In genomic region chr11:69048056-69048717, GRCh38 we compare ENCODE assay signal across 9 cellular contexts. TPM values are rescaled to one million over a fixed set of nuclear protein-coding genes. Genes with fewer than 3 reads are reported as not detected.
DNase-seq lines count a peak whose midpoint lies in the region; ATAC-seq and TF ChIP-seq lines count a peak whose summit lies in the region.
"Had no signal": no experiment of that assay in that cellular context is flagged by ENCODE, and none has a peak within 500 bp of the region (broad histone marks: within the 10 kb centered on the region; RNA-seq: fewer than 3 reads in every experiment).

No MANE protein-coding gene starts in this region.

- peaks cover 3% of the 10 kb centered on the region; the same call in 1 of the 2 replicates for H4K20me1 ChIP-seq in Karpas-422 (ENCODE audit: insufficient read depth, low read depth, low read length)

- peaks cover 30% of the 10 kb centered on the region for H3K4me1 Mint-ChIP-seq in CD4-positive, alpha-beta T cell (ENCODE audit: low read depth)
- H3K4me1 Mint-ChIP-seq in central memory CD8-positive, alpha-beta T cell = peaks cover 15% of the 10 kb centered on the region
- peaks cover 0 to 7% of the 10 kb centered on the region in 2 donors for H3K4me1 Mint-ChIP-seq in natural killer cell treated with Interleukin-12 subunit alpha and Interleukin-12 subunit beta and Interleukin-15 and Interleukin-18, amount 100 ng/mL, for 72 hours (ENCODE audit: low read depth in 2 of 2)

- H3K9me3 ChIP-seq in CD4-positive, alpha-beta T cell (ENCODE audit: control insufficient read depth, low read length) = no peaks in the 10 kb centered on the region
- no peaks in the 10 kb centered on the region for H3K9me3 ChIP-seq in Karpas-422 (ENCODE audit: low read length)
- H3K9me3 ChIP-seq: mucosa of descending colon had no signal

- peak overlapping the region; percentile 90 for H3K27ac Mint-ChIP-seq in CD4-positive, alpha-beta T cell
- peak overlapping the region; percentile 55 for H3K27ac Mint-ChIP-seq in central memory CD8-positive, alpha-beta T cell (ENCODE audit: low read depth)
- peak overlapping the region; percentile 46 to 68 for H3K27ac Mint-ChIP-seq in natural killer cell treated with Interleukin-12 subunit alpha and Interleukin-12 subunit beta and Interleukin-15 and Interleukin-18, amount 100 ng/mL, for 72 hours

- peak overlapping the region; percentile 21 for H3K27ac ChIP-seq in CD4-positive, alpha-beta T cell (ENCODE audit: low read depth, low read length)
- H3K27ac ChIP-seq in Karpas-422 (ENCODE audit: low read length) = peak overlapping the region; percentile 60

- peak overlapping the region; percentile 87 for H3K4me3 Mint-ChIP-seq in CD4-positive, alpha-beta T cell
- peak overlapping the region; percentile 78 for H3K4me3 Mint-ChIP-seq in central memory CD8-positive, alpha-beta T cell
- H3K4me3 Mint-ChIP-seq in natural killer cell treated with Interleukin-12 subunit alpha and Interleukin-12 subunit beta and Interleukin-15 and Interleukin-18, amount 100 ng/mL, for 72 hours = peak overlapping the region; percentile 45

- peak overlapping the region; percentile 58 for H3K9ac ChIP-seq in Karpas-422 (ENCODE audit: low read length)

- H3K9me2 ChIP-seq in Karpas-422 (replicated peaks; ENCODE audit: insufficient read depth, low read length) = no peaks in the 10 kb centered on the region

- H3K36me3 ChIP-seq in Karpas-422 (ENCODE audit: insufficient read depth, low read length) = peaks cover 3% of the 10 kb centered on the region; the same call in 1 of the 2 replicates

- no peak for DNase-seq in CD4-positive, alpha-beta T cell
- DNase-seq in Karpas-422 = no peak
- no peak for DNase-seq in central memory CD8-positive, alpha-beta T cell (ENCODE audit: low spot score in 2 of 2)
- DNase-seq in natural killer cell treated with Interleukin-12 subunit alpha and Interleukin-12 subunit beta and Interleukin-15 and Interleukin-18, amount 100 ng/mL, for 72 hours (ENCODE audit: low spot score) = no peak
- DNase-seq in inferior parietal cortex (ENCODE audit: extremely low spot score) = no peak
- DNase-seq in GM10248 (ENCODE audit: extremely low spot score) = no peak

- TF ChIP-seq CTCF in CD4-positive, alpha-beta T cell (IDR thresholded peaks at IDR 0.05) = no peak
- no peak for TF ChIP-seq CTCF in GM10248 (IDR thresholded peaks at IDR 0.05; ENCODE audit: control extremely low read depth, extremely low read depth, low read depth, missing control alignments)

- POLR2A ChIA-PET in CD4-positive, alpha-beta T cell (lab: Charles Lee) = interaction anchor here (0.8 to 1.3 kb wide), 3 partner anchors 82 to 206 kb away, joined by 3 to 9 read pairs (median 7); partner anchors contain the start of gene CPT1A
- POLR2A ChIA-PET in GM10248 (lab: Yijun Ruan, JAX) = no interaction called here

- H3K9me3 Mint-ChIP-seq in CD4-positive, alpha-beta T cell = no peaks in the 10 kb centered on the region
- no peaks in the 10 kb centered on the region for H3K9me3 Mint-ChIP-seq in central memory CD8-positive, alpha-beta T cell
- no peaks in the 10 kb centered on the region for H3K9me3 Mint-ChIP-seq in natural killer cell treated with Interleukin-12 subunit alpha and Interleukin-12 subunit beta and Interleukin-15 and Interleukin-18, amount 100 ng/mL, for 72 hours

- peaks cover 31% of the 10 kb centered on the region for H3K79me2 ChIP-seq in Karpas-422 (ENCODE audit: low read length)

- peak overlapping the region; percentile 66; the same call in 1 of the 2 replicates for H2AFZ ChIP-seq in Karpas-422 (ENCODE audit: low read length)

- H3K36me3 Mint-ChIP-seq in CD4-positive, alpha-beta T cell (ENCODE audit: low read depth) = no peaks in the 10 kb centered on the region
- no peaks in the 10 kb centered on the region for H3K36me3 Mint-ChIP-seq in central memory CD8-positive, alpha-beta T cell (ENCODE audit: insufficient read depth)
- H3K36me3 Mint-ChIP-seq in natural killer cell treated with Interleukin-12 subunit alpha and Interleukin-12 subunit beta and Interleukin-15 and Interleukin-18, amount 100 ng/mL, for 72 hours = no peaks in the 10 kb centered on the region

- peak overlapping the region; percentile 78 for H3K4me2 ChIP-seq in Karpas-422 (ENCODE audit: low read depth, low read length, poor library complexity, severe bottlenecking)

- peaks cover 5% of the 10 kb centered on the region for H3K27me3 Mint-ChIP-seq in CD4-positive, alpha-beta T cell
- no peaks in the 10 kb centered on the region for H3K27me3 Mint-ChIP-seq in central memory CD8-positive, alpha-beta T cell
- H3K27me3 Mint-ChIP-seq in natural killer cell treated with Interleukin-12 subunit alpha and Interleukin-12 subunit beta and Interleukin-15 and Interleukin-18, amount 100 ng/mL, for 72 hours = peaks cover 0 to 12% of the 10 kb centered on the region in 2 donors

- CTCF ChIA-PET in CD4-positive, alpha-beta T cell (lab: Charles Lee) = interaction anchor here (0.7 kb wide), 1 partner anchor 622 kb away, joined by 3 read pairs; no protein-coding TSS in a partner anchor
- CTCF ChIA-PET in GM10248 (lab: Yijun Ruan, JAX) = no interaction called here

- peaks cover 70% of the 10 kb centered on the region for H3K4me1 ChIP-seq in Karpas-422 (ENCODE audit: low read length)

- H3K4me3 ChIP-seq in Karpas-422 (ENCODE audit: low read length) = peak overlapping the region; percentile 56

- H3K27me3 ChIP-seq in CD4-positive, alpha-beta T cell (ENCODE audit: control insufficient read depth, insufficient read depth, low read length) = no peaks in the 10 kb centered on the region
- H3K27me3 ChIP-seq in Karpas-422 (ENCODE audit: low read length) = no peaks in the 10 kb centered on the region

- intact Hi-C loops in CD4-positive, alpha-beta T cell (cut with DNase I, micrococcal nuclease) = loop anchor here in 1 of 2 experiments (5.0 kb wide), 4 partner anchors 146 to 624 kb away; partner anchors contain the start of genes CPT1A, IGHMBP2, MRPL21 and TESMIN

- no peak for ATAC-seq in CD4-positive, alpha-beta T cell (ENCODE audit: poor library complexity)
- no peak for ATAC-seq in central memory CD8-positive, alpha-beta T cell (replicated peaks; ENCODE audit: extremely low read depth, poor library complexity, severe bottlenecking)
- ATAC-seq in natural killer cell treated with Interleukin-12 subunit alpha and Interleukin-12 subunit beta and Interleukin-15 and Interleukin-18, amount 100 ng/mL, for 72 hours = peak in 1 of 2 donors; percentile 1
- ATAC-seq in HG03039 (IDR thresholded peaks at IDR 0.05; ENCODE audit: unreplicated experiment) (no peak), HG03565 (IDR thresholded peaks at IDR 0.05; ENCODE audit: unreplicated experiment) (no peak)

RNA-seq across cellular contexts. Expression of gene TPCN2, which starts 0.5 kb away (rescaled TPM):
- total RNA-seq in CD4-positive, alpha-beta T cell = 10 to 100 TPM; 10.2 to 11.5 TPM
- 37.6 and 49.3 TPM in 2 replicates for total RNA-seq in Karpas-422 (2014; rRNA removed; shearing (Covaris generic); ENCODE audit: low replicate concordance)
- 10 to 100 TPM; 17.1 to 24.6 TPM for total RNA-seq in natural killer cell treated with Interleukin-12 subunit alpha and Interleukin-12 subunit beta and Interleukin-15 and Interleukin-18, amount 100 ng/mL, for 72 hours

RNA-seq across cellular contexts. Expression of gene MRGPRF, which starts 35.1 kb away (rescaled TPM):
- total RNA-seq in CD4-positive, alpha-beta T cell = not detected
- total RNA-seq in Karpas-422 (2014; rRNA removed; shearing (Covaris generic); ENCODE audit: low replicate concordance) = not detected in 2 replicates
- total RNA-seq in natural killer cell treated with Interleukin-12 subunit alpha and Interleukin-12 subunit beta and Interleukin-15 and Interleukin-18, amount 100 ng/mL, for 72 hours = not detected
